8 cellular contexts compared by ENCODE assay signal in genomic region chr14:102592969-102593840, GRCh38. TPM values are rescaled to one million over a fixed set of nuclear protein-coding genes. Genes with fewer than 3 reads are reported as not detected.
DNase-seq lines count a peak whose midpoint lies in the region; ATAC-seq, FAIRE-seq and TF ChIP-seq lines count a peak whose summit lies in the region.

No MANE protein-coding gene starts in this region.

- intact Hi-C loops in CD14-positive monocyte (cut with micrococcal nuclease): loop anchor here (2.0 to 5.0 kb wide), 3 partner anchors 36 to 68 kb away; no protein-coding TSS in a partner anchor
- intact Hi-C loops in mammary epithelial cell (cut with micrococcal nuclease): loop anchor here (5.0 to 10.0 kb wide), 5 partner anchors 36 to 276 kb away; partner anchors contain the start of gene ZNF839
- intact Hi-C loops in kidney (cut with DNase I): no loop called here

- no peaks in the 10 kb centered on the region for H3K36me3 ChIP-seq in HUES48 (ENCODE audit: control insufficient read depth, insufficient read depth, low read length)
- no peaks in the 10 kb centered on the region for H3K36me3 ChIP-seq in mammary epithelial cell (ENCODE audit: insufficient read depth, low read length)
- H3K36me3 ChIP-seq in kidney (ENCODE audit: control insufficient read depth in 1 of 2, insufficient read depth in 2 of 2, low read length in 2 of 2): no peaks in the 10 kb centered on the region

- no peaks in the 10 kb centered on the region for H4K20me1 ChIP-seq in mammary epithelial cell (ENCODE audit: insufficient read depth, low read length)

- H3K4me1 Mint-ChIP-seq in CD14-positive monocyte: peaks cover 32% of the 10 kb centered on the region

- peak overlapping the region; percentile 95 for H3K4me3 ChIP-seq in HUES48 (ENCODE audit: low read depth, low read length)
- peak overlapping the region; percentile 50 to 99 (median 92) for H3K4me3 ChIP-seq in mammary epithelial cell (replicated peaks in 1 of 3; ENCODE audit: insufficient read depth in 1 of 3, low read depth in 2 of 3, low read length in 3 of 3)
- H3K4me3 ChIP-seq in kidney (ENCODE audit: low read length in 2 of 2): peak overlapping the region; percentile 50 to 79

- H3K27me3 Mint-ChIP-seq in CD14-positive monocyte (ENCODE audit: low read depth in 3 of 3): peaks cover 3 to 5% (median 5%) of the 10 kb centered on the region in 3 donors

- peak overlapping the region; percentile 94 to 97 (median 95) for H3K27ac Mint-ChIP-seq in CD14-positive monocyte

- WGBS in mammary epithelial cell (ENCODE audit: low coverage, missing lambda C conversion rate): 6% methylated on average over 3 of the region's 95 CpGs

- H3K9ac ChIP-seq in HUES48 (ENCODE audit: low read depth, low read length) (peak overlapping the region; percentile 69), mammary epithelial cell (ENCODE audit: insufficient read depth, low read length) (peak overlapping the region; percentile 85), kidney (ENCODE audit: low read length in 2 of 2) (peak overlapping the region; percentile 54 to 71)

- no TSS peak for BruUV-seq in mammary epithelial cell (replicated peaks; lab: Mats Ljungman, UMichigan)

- peaks cover 21% of the 10 kb centered on the region for H3K4me1 ChIP-seq in HUES48 (ENCODE audit: control insufficient read depth, insufficient read depth, low read length)
- H3K4me1 ChIP-seq in mammary epithelial cell (ENCODE audit: insufficient read depth, low read length): peaks cover 11% of the 10 kb centered on the region
- H3K4me1 ChIP-seq in kidney (ENCODE audit: control insufficient read depth in 1 of 2, insufficient read depth in 1 of 2, low read depth in 1 of 2, low read length in 2 of 2): peaks cover 6 to 8% of the 10 kb centered on the region in 2 donors

- H3K9me3 Mint-ChIP-seq in CD14-positive monocyte: peaks cover 0 to 2% (median 0%) of the 10 kb centered on the region in 7 donors

- DNase-seq in CD14-positive monocyte (ENCODE audit: low spot score) (peak; percentile 48), mammary epithelial cell (peak; percentile 35), kidney (peak; percentile 87), SKM-1 (lab: John Stamatoyannopoulos, UW; ENCODE audit: unreplicated experiment) (no peak)
- DNase-seq in stimulated activated CD4-positive, alpha-beta T cell treated with anti-CD3 and anti-CD28 coated beads, Interleukin-15, amount 100 ng/mL, for 48 hours (ENCODE audit: low read depth in 2 of 2): peak; percentile 34 to 38

- H3K9me3 ChIP-seq in HUES48 (ENCODE audit: control insufficient read depth, insufficient read depth, low read length): no peaks in the 10 kb centered on the region
- H3K9me3 ChIP-seq in mammary epithelial cell (replicated peaks; ENCODE audit: insufficient read depth, low read length): no peaks in the 10 kb centered on the region
- H3K9me3 ChIP-seq in kidney (ENCODE audit: control insufficient read depth in 1 of 2, low read length in 2 of 2): no peaks in the 10 kb centered on the region

- H3K4me3 Mint-ChIP-seq in CD14-positive monocyte: peak overlapping the region; percentile 99

- no peak for FAIRE-seq in kidney (lab: Jason Lieb, UNC)

- peak; percentile 66 for TF ChIP-seq CTCF in CD14-positive monocyte (IDR thresholded peaks at IDR 0.05)
- TF ChIP-seq CTCF in VCaP (conservative IDR thresholded peaks at IDR 0.05): peak; percentile 57
- peak; percentile 4 to 30 for TF ChIP-seq CTCF in mammary epithelial cell (conservative IDR thresholded peaks at IDR 0.05 in 1 of 2, IDR thresholded peaks at IDR 0.05 in 1 of 2; ENCODE audit: extremely low read depth in 1 of 2, insufficient read depth in 1 of 2, low read depth in 1 of 2, low read length in 2 of 2)
- peak; percentile 0 for TF ChIP-seq CTCF in kidney (IDR thresholded peaks at IDR 0.05; ENCODE audit: borderline replicate concordance, extremely low read depth, insufficient read depth)

- H3K4me2 ChIP-seq in mammary epithelial cell (ENCODE audit: insufficient read depth, low read depth, low read length): peak overlapping the region; percentile 78

- peaks cover 2 to 29% of the 10 kb centered on the region in 2 donors for H3K36me3 Mint-ChIP-seq in CD14-positive monocyte

- H3K27ac ChIP-seq in HUES48 (ENCODE audit: low read depth, low read length) (peak overlapping the region; percentile 100), VCaP (peak overlapping the region; percentile 98), mammary epithelial cell (ENCODE audit: insufficient read depth, low read depth, low read length) (peak overlapping the region; percentile 42), kidney (ENCODE audit: low read depth in 2 of 2, low read length in 2 of 2) (peak overlapping the region; percentile 67 to 83)

- dilution Hi-C loops in mammary epithelial cell (cut with HindIII; ENCODE audit: low sequenced_read_pairs): no loop called here

- CTCF ChIA-PET in mammary epithelial cell (lab: Charles Lee; ENCODE audit: low non-redundant PET): no interaction called here

- peak; percentile 6 for ATAC-seq in GM19438 (IDR thresholded peaks at IDR 0.05; ENCODE audit: low read depth, unreplicated experiment)

- H3K79me2 ChIP-seq in mammary epithelial cell (ENCODE audit: insufficient read depth, low read length): peaks cover 57% of the 10 kb centered on the region

- H3K27me3 ChIP-seq in HUES48 (ENCODE audit: control insufficient read depth, insufficient read depth, low read length): no peaks in the 10 kb centered on the region
- no peaks in the 10 kb centered on the region for H3K27me3 ChIP-seq in mammary epithelial cell (ENCODE audit: insufficient read depth, low read length)

- peak overlapping the region; percentile 59 for H2AFZ ChIP-seq in mammary epithelial cell (ENCODE audit: low read depth, low read length)

- in situ Hi-C loops in mammary epithelial cell (cut with MboI; ENCODE audit: low sequenced_read_pairs in 2 of 2): no loop called here

RNA-seq across cellular contexts. Expression of gene RCOR1, which starts 0.8 kb away (rescaled TPM):
- polyA plus RNA-seq in CD14-positive monocyte (1 to 10 TPM; 2.1 to 2.3 TPM), mammary epithelial cell (24.6 TPM), kidney (ENCODE audit: insufficient read depth, low read depth, low replicate concordance) (4.9 TPM)
- total RNA-seq in mammary epithelial cell (10 to 100 TPM; 18.7 to 45.6 TPM), kidney (17.9 TPM)
- polyA minus RNA-seq in mammary epithelial cell: 40.4 TPM

Comparison
In these comparisons a context has a peak if more than half of its experiments do, and no peak if none do; other contexts are left out.
1. CTCF ChIP-seq: peak in every context shown above with its lines; median percentile 66 in CD14-positive monocyte; 57 in VCaP; 17 in mammary epithelial cell; 0 in kidney.
2. H3K27ac ChIP-seq: peak in every context shown above with its lines; median percentile 100 in HUES48; 98 in VCaP; 75 in kidney; 42 in mammary epithelial cell.